ENCODE assay signal across 18 cellular contexts in genomic region chr18:55337153-55337552, GRCh38.
A peak's percentile ranks its signal among the peaks of the same experiment; 100 is the strongest.
DNase-seq lines count a peak whose midpoint lies in the region; ATAC-seq and TF ChIP-seq lines count a peak whose summit lies in the region.
"Had no signal": no experiment of that assay in that cellular context is flagged by ENCODE, and none has a peak within 500 bp of the region (broad histone marks: within the 10 kb centered on the region; RNA-seq: fewer than 3 reads in every experiment).

No MANE protein-coding gene starts in this region.

- H3K9me3 ChIP-seq in cardiac muscle cell (ENCODE audit: low read depth) (no peaks in the 10 kb centered on the region), esophagus squamous epithelium (no peaks in the 10 kb centered on the region), skeletal muscle satellite cell (replicated peaks; ENCODE audit: low read length) (no peaks in the 10 kb centered on the region), upper lobe of right lung (no peaks in the 10 kb centered on the region)
- H3K9me3 ChIP-seq: BE2C, neutrophil had no signal

- TF ChIP-seq CTCF in cardiac muscle cell (IDR thresholded peaks at IDR 0.05; ENCODE audit: low read depth, low read length) = no peak
- TF ChIP-seq CTCF in esophagus squamous epithelium (IDR thresholded peaks at IDR 0.05) = no peak
- TF ChIP-seq CTCF in upper lobe of right lung (IDR thresholded peaks at IDR 0.05) = no peak
- no peak for TF ChIP-seq CTCF in GM13977 (IDR thresholded peaks at IDR 0.05; ENCODE audit: extremely low read depth, insufficient read depth, missing control alignments)

- WGBS in esophagus squamous epithelium, 2 donors = 88 to 95% methylated on average over 3 of the region's 3 CpGs

- H3K9ac ChIP-seq in skeletal muscle satellite cell (ENCODE audit: low read depth, low read length) = no peak overlapping the region

- peak overlapping the region; percentile 48 for H3K27ac ChIP-seq in cardiac muscle cell
- H3K27ac ChIP-seq in esophagus squamous epithelium = peak overlapping the region in 3 of 4 donors; percentile 67 to 81 (median 72)
- H3K27ac ChIP-seq in upper lobe of right lung = peak overlapping the region; percentile 72

- H3K4me3 ChIP-seq in cardiac muscle cell (no peak overlapping the region), esophagus squamous epithelium (no peak overlapping the region), skeletal muscle satellite cell (ENCODE audit: low read length) (no peak overlapping the region), upper lobe of right lung (no peak overlapping the region)

- no peak for ATAC-seq in upper lobe of right lung
- ATAC-seq: activated CD4-positive, CD25-positive, alpha-beta regulatory T cell treated with anti-CD3 and anti-CD28 coated beads, Interleukin-2, amount 50 U/mL, for 24 hours; activated CD8-positive, alpha-beta T cell treated with anti-CD3 and anti-CD28 coated beads, Interleukin-2, amount 10 ng/mL, durations not matched to agents 7 days and 5 days; esophagus mucosa had no signal

- in situ Hi-C loops in GM13977 (cut with MboI; ENCODE audit: low pct_unique_long_range_greater_than_20kb, low sequenced_read_pairs, unreplicated experiment) = no loop called here

- intact Hi-C loops in cardiac septum (cut with DNase I) = loop anchor here (5.0 kb wide), 1 partner anchor 250 kb away; the partner anchor contains the start of gene TCF4
- intact Hi-C loops in esophagus squamous epithelium (cut with DNase I) = no loop called here
- intact Hi-C loops in upper lobe of right lung (cut with DNase I) = no loop called here

- DNase-seq in cardiac muscle cell (ENCODE audit: low read depth in 1 of 2, low spot score in 1 of 2) (no peak), cardiac septum (ENCODE audit: low spot score) (no peak), esophagus squamous epithelium (lab: John Stamatoyannopoulos, UW) (no peak), upper lobe of right lung (no peak), GM13977 (ENCODE audit: low spot score) (no peak), HK-2 (ENCODE audit: unreplicated experiment) (no peak)
- no peak for DNase-seq in stimulated activated CD8-positive, alpha-beta memory T cell treated with anti-CD3 and anti-CD28 coated beads, Interleukin-4, amount 100 ng/mL, for 48 hours
- DNase-seq: activated CD8-positive, alpha-beta T cell treated with anti-CD3 and anti-CD28 coated beads, Interleukin-2, amount 10 ng/mL, durations not matched to agents 7 days and 5 days; activated naive CD4-positive, alpha-beta T cell treated with Interleukin-2 at 50 U/mL for 16 hours; activated T-cell treated with anti-CD3 and anti-CD28 coated beads, Interleukin-2, amount 50 U/mL, for 1 hour; amniotic stem cell; BE2C; effector CD4-positive, alpha-beta T cell; NCI-H1436 had no signal

- peak overlapping the region; percentile 82 for H3K4me2 ChIP-seq in skeletal muscle satellite cell (ENCODE audit: low read length)

- H3K36me3 ChIP-seq in cardiac muscle cell = no peaks in the 10 kb centered on the region
- H3K36me3 ChIP-seq in esophagus squamous epithelium = no peaks in the 10 kb centered on the region
- no peaks in the 10 kb centered on the region for H3K36me3 ChIP-seq in skeletal muscle satellite cell (ENCODE audit: insufficient read depth, low read length)
- no peaks in the 10 kb centered on the region for H3K36me3 ChIP-seq in upper lobe of right lung
- H3K36me3 ChIP-seq: BE2C, neutrophil had no signal

- TF ChIP-seq POLR2A in esophagus squamous epithelium (IDR thresholded peaks at IDR 0.05) = no peak

- no peaks in the 10 kb centered on the region for H3K4me1 ChIP-seq in cardiac muscle cell (ENCODE audit: low read depth)
- no peaks in the 10 kb centered on the region for H3K4me1 ChIP-seq in esophagus squamous epithelium
- peaks cover 22% of the 10 kb centered on the region for H3K4me1 ChIP-seq in skeletal muscle satellite cell (ENCODE audit: control insufficient read depth, insufficient read depth, low read length)
- H3K4me1 ChIP-seq in upper lobe of right lung = peaks cover 30% of the 10 kb centered on the region

- H3K27me3 ChIP-seq in cardiac muscle cell (no peaks in the 10 kb centered on the region), esophagus squamous epithelium (no peaks in the 10 kb centered on the region), skeletal muscle satellite cell (ENCODE audit: control insufficient read depth, insufficient read depth, low read length) (no peaks in the 10 kb centered on the region), upper lobe of right lung (no peaks in the 10 kb centered on the region)
- H3K27me3 ChIP-seq: BE2C had no signal
